Comparison of ENCODE assay signal across 1 cellular context in genomic region chr2:112584891-112585250, GRCh38.
TF ChIP-seq lines count a peak whose summit lies in the region.

No MANE protein-coding gene starts in this region.

TF ChIP-seq in HepG2, 621 proteins besides CTCF, POLR2A, EP300 and RAD21 (continued from another document and continues in another):
- TF ChIP-seq, protein P1, sequence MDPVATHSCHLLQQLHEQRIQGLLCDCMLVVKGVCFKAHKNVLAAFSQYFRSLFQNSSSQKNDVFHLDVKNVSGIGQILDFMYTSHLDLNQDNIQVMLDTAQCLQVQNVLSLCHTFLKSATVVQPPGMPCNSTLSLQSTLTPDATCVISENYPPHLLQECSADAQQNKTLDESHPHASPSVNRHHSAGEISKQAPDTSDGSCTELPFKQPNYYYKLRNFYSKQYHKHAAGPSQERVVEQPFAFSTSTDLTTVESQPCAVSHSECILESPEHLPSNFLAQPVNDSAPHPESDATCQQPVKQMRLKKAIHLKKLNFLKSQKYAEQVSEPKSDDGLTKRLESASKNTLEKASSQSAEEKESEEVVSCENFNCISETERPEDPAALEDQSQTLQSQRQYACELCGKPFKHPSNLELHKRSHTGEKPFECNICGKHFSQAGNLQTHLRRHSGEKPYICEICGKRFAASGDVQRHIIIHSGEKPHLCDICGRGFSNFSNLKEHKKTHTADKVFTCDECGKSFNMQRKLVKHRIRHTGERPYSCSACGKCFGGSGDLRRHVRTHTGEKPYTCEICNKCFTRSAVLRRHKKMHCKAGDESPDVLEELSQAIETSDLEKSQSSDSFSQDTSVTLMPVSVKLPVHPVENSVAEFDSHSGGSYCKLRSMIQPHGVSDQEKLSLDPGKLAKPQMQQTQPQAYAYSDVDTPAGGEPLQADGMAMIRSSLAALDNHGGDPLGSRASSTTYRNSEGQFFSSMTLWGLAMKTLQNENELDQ (CRISPR knock-in tag; IDR thresholded peaks at IDR 0.05; ENCODE audit: borderline replicate concordance): no peak
- TF ChIP-seq ZBTB21 (CRISPR knock-in tag; IDR thresholded peaks at IDR 0.05) (no peak), TFAP4 (IDR thresholded peaks at IDR 0.05; ENCODE audit: borderline replicate concordance, low read depth) (no peak), ZNF484 (CRISPR knock-in tag; IDR thresholded peaks at IDR 0.05; ENCODE audit: borderline replicate concordance, low read depth) (no peak), ZNF709 (CRISPR knock-in tag; IDR thresholded peaks at IDR 0.05) (0 out of 2 replicates have a peak, but pooled peaks have one; percentile 12), SNAI1 (CRISPR knock-in tag; IDR thresholded peaks at IDR 0.05; ENCODE audit: borderline replicate concordance) (0 out of 2 replicates have a peak, but pooled peaks have one; percentile 29), ZNF761 (CRISPR knock-in tag; conservative IDR thresholded peaks at IDR 0.05) (no peak), DMAP1 (CRISPR knock-in tag; IDR thresholded peaks at IDR 0.05) (no peak; the same call in 1 of the 2 replicates), GABPB1 (CRISPR knock-in tag; IDR thresholded peaks at IDR 0.05) (no peak), SNAPC5 (CRISPR knock-in tag; IDR thresholded peaks at IDR 0.05; ENCODE audit: borderline replicate concordance) (no peak), FOXP4 (CRISPR knock-in tag; IDR thresholded peaks at IDR 0.05) (no peak), RXRA (CRISPR knock-in tag; IDR thresholded peaks at IDR 0.05) (no peak), HNF4A (CRISPR knock-in tag; IDR thresholded peaks at IDR 0.05) (no peak; the same call in 1 of the 2 replicates), NFIC (IDR thresholded peaks at IDR 0.05; ENCODE audit: low read length) (no peak), HNF1B (CRISPR knock-in tag; IDR thresholded peaks at IDR 0.05) (no peak), ZBTB42 (CRISPR knock-in tag; IDR thresholded peaks at IDR 0.05) (no peak), STAG1 (CRISPR knock-in tag; IDR thresholded peaks at IDR 0.05) (no peak), BRD4 (CRISPR knock-in tag; IDR thresholded peaks at IDR 0.05) (no peak; the same call in 1 of the 2 replicates), ZNF850 (CRISPR knock-in tag; conservative IDR thresholded peaks at IDR 0.05) (0 out of 2 replicates have a peak, but pooled peaks have one; percentile 6), ZNF460 (CRISPR knock-in tag; IDR thresholded peaks at IDR 0.05; ENCODE audit: borderline replicate concordance) (no peak), ZKSCAN5 (CRISPR knock-in tag; IDR thresholded peaks at IDR 0.05) (no peak), DPF2 (CRISPR knock-in tag; IDR thresholded peaks at IDR 0.05; ENCODE audit: borderline replicate concordance, low read depth) (no peak), ZNF275 (CRISPR knock-in tag; IDR thresholded peaks at IDR 0.05; ENCODE audit: borderline replicate concordance) (0 out of 2 replicates have a peak, but pooled peaks have one; percentile 19), NR2F6 (IDR thresholded peaks at IDR 0.05) (no peak), NR2F6 (CRISPR knock-in tag; IDR thresholded peaks at IDR 0.05) (no peak), KAT2B (IDR thresholded peaks at IDR 0.05; ENCODE audit: borderline replicate concordance, low read depth, low read length) (no peak), KLF12 (CRISPR knock-in tag; IDR thresholded peaks at IDR 0.05; ENCODE audit: borderline replicate concordance) (no peak), ZNF619 (CRISPR knock-in tag; IDR thresholded peaks at IDR 0.05) (peak; percentile 7; the same call in 1 of the 2 replicates), MATR3 (CRISPR knock-in tag; IDR thresholded peaks at IDR 0.05) (no peak), ZNF629 (CRISPR knock-in tag; conservative IDR thresholded peaks at IDR 0.05) (no peak), RBAK (CRISPR knock-in tag; IDR thresholded peaks at IDR 0.05) (0 out of 2 replicates have a peak, but pooled peaks have one; percentile 37), THAP7 (CRISPR knock-in tag; IDR thresholded peaks at IDR 0.05) (no peak), KLF16 (CRISPR knock-in tag; IDR thresholded peaks at IDR 0.05) (no peak), JARID2 (CRISPR knock-in tag; IDR thresholded peaks at IDR 0.05; ENCODE audit: insufficient replicate concordance) (no peak), ZNF598 (CRISPR knock-in tag; IDR thresholded peaks at IDR 0.05; ENCODE audit: borderline replicate concordance) (peak; percentile 26; the same call in 1 of the 2 replicates), NR2F1 (CRISPR knock-in tag; IDR thresholded peaks at IDR 0.05) (peak in 1 of 2 experiments; percentile 23; a peak in 1 of 4 replicates), ELF1 (CRISPR knock-in tag; IDR thresholded peaks at IDR 0.05) (no peak)
- TF ChIP-seq, protein P2, sequence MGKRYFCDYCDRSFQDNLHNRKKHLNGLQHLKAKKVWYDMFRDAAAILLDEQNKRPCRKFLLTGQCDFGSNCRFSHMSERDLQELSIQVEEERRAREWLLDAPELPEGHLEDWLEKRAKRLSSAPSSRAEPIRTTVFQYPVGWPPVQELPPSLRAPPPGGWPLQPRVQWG (CRISPR knock-in tag; IDR thresholded peaks at IDR 0.05; ENCODE audit: borderline replicate concordance, low read depth): no peak
- TF ChIP-seq, protein P3, sequence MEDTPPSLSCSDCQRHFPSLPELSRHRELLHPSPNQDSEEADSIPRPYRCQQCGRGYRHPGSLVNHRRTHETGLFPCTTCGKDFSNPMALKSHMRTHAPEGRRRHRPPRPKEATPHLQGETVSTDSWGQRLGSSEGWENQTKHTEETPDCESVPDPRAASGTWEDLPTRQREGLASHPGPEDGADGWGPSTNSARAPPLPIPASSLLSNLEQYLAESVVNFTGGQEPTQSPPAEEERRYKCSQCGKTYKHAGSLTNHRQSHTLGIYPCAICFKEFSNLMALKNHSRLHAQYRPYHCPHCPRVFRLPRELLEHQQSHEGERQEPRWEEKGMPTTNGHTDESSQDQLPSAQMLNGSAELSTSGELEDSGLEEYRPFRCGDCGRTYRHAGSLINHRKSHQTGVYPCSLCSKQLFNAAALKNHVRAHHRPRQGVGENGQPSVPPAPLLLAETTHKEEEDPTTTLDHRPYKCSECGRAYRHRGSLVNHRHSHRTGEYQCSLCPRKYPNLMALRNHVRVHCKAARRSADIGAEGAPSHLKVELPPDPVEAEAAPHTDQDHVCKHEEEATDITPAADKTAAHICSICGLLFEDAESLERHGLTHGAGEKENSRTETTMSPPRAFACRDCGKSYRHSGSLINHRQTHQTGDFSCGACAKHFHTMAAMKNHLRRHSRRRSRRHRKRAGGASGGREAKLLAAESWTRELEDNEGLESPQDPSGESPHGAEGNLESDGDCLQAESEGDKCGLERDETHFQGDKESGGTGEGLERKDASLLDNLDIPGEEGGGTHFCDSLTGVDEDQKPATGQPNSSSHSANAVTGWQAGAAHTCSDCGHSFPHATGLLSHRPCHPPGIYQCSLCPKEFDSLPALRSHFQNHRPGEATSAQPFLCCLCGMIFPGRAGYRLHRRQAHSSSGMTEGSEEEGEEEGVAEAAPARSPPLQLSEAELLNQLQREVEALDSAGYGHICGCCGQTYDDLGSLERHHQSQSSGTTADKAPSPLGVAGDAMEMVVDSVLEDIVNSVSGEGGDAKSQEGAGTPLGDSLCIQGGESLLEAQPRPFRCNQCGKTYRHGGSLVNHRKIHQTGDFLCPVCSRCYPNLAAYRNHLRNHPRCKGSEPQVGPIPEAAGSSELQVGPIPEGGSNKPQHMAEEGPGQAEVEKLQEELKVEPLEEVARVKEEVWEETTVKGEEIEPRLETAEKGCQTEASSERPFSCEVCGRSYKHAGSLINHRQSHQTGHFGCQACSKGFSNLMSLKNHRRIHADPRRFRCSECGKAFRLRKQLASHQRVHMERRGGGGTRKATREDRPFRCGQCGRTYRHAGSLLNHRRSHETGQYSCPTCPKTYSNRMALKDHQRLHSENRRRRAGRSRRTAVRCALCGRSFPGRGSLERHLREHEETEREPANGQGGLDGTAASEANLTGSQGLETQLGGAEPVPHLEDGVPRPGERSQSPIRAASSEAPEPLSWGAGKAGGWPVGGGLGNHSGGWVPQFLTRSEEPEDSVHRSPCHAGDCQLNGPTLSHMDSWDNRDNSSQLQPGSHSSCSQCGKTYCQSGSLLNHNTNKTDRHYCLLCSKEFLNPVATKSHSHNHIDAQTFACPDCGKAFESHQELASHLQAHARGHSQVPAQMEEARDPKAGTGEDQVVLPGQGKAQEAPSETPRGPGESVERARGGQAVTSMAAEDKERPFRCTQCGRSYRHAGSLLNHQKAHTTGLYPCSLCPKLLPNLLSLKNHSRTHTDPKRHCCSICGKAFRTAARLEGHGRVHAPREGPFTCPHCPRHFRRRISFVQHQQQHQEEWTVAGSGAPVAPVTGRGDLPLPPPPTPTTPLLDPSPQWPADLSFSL (CRISPR knock-in tag; IDR thresholded peaks at IDR 0.05): peak; percentile 6; the same call in 1 of the 2 replicates
- TF ChIP-seq, protein P4, sequence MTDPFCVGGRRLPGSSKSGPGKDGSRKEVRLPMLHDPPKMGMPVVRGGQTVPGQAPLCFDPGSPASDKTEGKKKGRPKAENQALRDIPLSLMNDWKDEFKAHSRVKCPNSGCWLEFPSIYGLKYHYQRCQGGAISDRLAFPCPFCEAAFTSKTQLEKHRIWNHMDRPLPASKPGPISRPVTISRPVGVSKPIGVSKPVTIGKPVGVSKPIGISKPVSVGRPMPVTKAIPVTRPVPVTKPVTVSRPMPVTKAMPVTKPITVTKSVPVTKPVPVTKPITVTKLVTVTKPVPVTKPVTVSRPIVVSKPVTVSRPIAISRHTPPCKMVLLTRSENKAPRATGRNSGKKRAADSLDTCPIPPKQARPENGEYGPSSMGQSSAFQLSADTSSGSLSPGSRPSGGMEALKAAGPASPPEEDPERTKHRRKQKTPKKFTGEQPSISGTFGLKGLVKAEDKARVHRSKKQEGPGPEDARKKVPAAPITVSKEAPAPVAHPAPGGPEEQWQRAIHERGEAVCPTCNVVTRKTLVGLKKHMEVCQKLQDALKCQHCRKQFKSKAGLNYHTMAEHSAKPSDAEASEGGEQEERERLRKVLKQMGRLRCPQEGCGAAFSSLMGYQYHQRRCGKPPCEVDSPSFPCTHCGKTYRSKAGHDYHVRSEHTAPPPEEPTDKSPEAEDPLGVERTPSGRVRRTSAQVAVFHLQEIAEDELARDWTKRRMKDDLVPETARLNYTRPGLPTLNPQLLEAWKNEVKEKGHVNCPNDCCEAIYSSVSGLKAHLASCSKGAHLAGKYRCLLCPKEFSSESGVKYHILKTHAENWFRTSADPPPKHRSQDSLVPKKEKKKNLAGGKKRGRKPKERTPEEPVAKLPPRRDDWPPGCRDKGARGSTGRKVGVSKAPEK (CRISPR knock-in tag; IDR thresholded peaks at IDR 0.05; ENCODE audit: borderline replicate concordance): no peak
- TF ChIP-seq, protein P5, sequence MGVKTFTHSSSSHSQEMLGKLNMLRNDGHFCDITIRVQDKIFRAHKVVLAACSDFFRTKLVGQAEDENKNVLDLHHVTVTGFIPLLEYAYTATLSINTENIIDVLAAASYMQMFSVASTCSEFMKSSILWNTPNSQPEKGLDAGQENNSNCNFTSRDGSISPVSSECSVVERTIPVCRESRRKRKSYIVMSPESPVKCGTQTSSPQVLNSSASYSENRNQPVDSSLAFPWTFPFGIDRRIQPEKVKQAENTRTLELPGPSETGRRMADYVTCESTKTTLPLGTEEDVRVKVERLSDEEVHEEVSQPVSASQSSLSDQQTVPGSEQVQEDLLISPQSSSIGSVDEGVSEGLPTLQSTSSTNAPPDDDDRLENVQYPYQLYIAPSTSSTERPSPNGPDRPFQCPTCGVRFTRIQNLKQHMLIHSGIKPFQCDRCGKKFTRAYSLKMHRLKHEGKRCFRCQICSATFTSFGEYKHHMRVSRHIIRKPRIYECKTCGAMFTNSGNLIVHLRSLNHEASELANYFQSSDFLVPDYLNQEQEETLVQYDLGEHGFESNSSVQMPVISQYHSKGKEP (CRISPR knock-in tag; IDR thresholded peaks at IDR 0.05): no peak
